ENCODE assay signal across 8 cellular contexts in the genomic region with DNA sequence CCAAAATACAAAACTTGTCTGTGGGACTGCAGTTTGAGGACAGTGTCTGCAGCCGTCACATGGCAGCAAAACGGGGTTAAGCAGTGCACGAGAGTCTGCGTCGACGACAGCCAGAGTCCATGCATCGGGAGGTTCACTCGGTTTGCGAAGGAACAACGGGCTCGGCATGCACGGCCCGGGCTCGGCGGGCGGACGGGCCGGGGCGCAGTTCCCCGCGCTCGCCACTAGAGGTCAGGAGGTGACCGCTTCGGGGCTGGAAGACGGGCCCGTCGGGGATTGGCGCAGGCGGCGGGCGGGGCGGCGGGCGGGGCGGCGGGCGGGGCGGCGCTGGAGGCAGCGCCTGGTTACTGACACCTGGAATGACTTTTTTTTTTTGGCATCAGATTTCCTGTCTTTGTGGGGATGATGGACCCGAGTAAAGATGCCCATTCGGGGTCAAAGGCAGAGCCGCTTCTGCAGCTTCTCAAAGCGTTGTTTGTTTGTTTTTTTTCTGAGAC. TPM values are rescaled to one million over a fixed set of nuclear protein-coding genes. Genes with fewer than 3 reads are reported as not detected.
DNase-seq lines count a peak whose midpoint lies in the region; TF ChIP-seq lines count a peak whose summit lies in the region.

No MANE protein-coding gene starts in this region.

- no peaks in the 10 kb centered on the region for H3K27me3 ChIP-seq in uterus

- H3K9me3 ChIP-seq in uterus: no peaks in the 10 kb centered on the region

- intact Hi-C loops in cardiac septum (cut with DNase I): loop anchor here (2.0 kb wide), 1 partner anchor 243 kb away; no protein-coding TSS in a partner anchor
- intact Hi-C loops in uterus (cut with DNase I; ENCODE audit: low total_unique reads): no loop called here

- no peaks in the 10 kb centered on the region for H3K36me3 ChIP-seq in uterus

- peak; percentile 27 for DNase-seq in NCI-H2029 (lab: John Stamatoyannopoulos, UW)
- DNase-seq in NCI-H2029 treated with DMSO at 0.1 percent for 48 hours (lab: John Stamatoyannopoulos, UW): no peak
- DNase-seq in LoVo (ENCODE audit: low spot score): peak; percentile 81
- peak; percentile 77 for DNase-seq in SW480 (ENCODE audit: low spot score)
- peak; percentile 79 for DNase-seq in activated naive CD8-positive, alpha-beta T cell treated with anti-CD3 and anti-CD28 coated beads, Interleukin-2, amount 50 U/mL, for 16 hours (ENCODE audit: low read depth, low spot score)
- DNase-seq in cardiac septum (ENCODE audit: low spot score): peak; percentile 91
- peak; percentile 48 for DNase-seq in putamen (ENCODE audit: low spot score)
- peak; percentile 72 to 89 for DNase-seq in uterus

- H3K4me1 ChIP-seq in uterus: no peaks in the 10 kb centered on the region

- TF ChIP-seq CTCF in uterus (IDR thresholded peaks at IDR 0.05): peak; percentile 92 to 97 (median 94)

- H3K4me3 ChIP-seq in uterus: no peak overlapping the region

- H3K27ac ChIP-seq in uterus: no peak overlapping the region

- no peak for TF ChIP-seq POLR2A in uterus (IDR thresholded peaks at IDR 0.05)

RNA-seq across cellular contexts. Expression of a gene that starts 6.5 kb away (rescaled TPM):
- not detected for total RNA-seq in cardiac septum
- total RNA-seq in uterus: not detected

RNA-seq across cellular contexts. Expression of a gene that starts 37.6 kb away (rescaled TPM):
- total RNA-seq in cardiac septum (6.4 TPM), uterus (10 to 100 TPM in 1 of 4 donors, 1 to 10 TPM in 3; 3.8 to 45.3 (median 7.1) TPM)
